ENCODE assay signal across 9 cellular contexts in the genomic region with DNA sequence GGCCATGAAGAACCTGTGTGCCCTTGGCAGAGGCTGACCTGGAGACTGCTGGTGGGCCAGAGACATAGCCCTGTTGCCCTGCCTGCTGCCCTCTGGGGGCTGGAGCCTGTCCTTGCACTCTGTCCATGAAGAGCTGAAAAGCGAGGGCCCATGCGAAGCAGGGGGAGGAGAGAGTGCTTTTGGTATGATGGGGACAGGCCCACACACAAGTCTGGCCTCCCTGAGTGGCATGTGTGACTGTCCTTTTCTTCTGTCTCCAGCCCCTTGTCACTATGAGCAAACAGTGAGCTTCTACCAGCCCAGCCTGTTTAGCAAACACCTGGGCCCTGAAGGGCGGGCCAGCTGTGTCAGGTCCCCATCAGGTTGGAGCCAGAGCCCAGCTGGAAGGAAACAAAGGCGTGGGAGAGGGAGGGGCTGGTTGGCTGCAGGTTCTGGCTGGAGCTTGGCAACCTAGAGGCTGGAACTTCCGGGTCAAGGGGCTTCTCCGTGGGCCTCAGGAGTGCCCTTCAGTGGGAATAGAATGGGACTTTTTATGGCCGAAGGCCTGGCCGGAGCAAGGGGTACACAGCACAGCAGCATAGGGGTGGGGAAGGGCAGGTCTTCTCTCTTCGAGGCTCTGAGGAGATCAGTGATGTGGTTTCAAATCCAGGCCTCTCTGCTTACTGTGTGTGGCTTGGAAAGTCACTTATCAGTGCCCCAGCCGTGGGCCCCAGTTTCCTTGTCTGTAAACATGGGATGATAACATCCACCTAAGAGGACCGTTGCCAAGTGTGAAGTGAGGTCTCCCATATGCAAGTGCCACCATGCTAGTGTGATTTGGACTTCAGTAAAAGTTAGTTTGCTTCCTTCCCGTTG. TPM values are rescaled to one million over a fixed set of nuclear protein-coding genes. Genes with fewer than 3 reads are reported as not detected.
A peak's percentile ranks its signal among the peaks of the same experiment; 100 is the strongest.
DNase-seq lines count a peak whose midpoint lies in the region; ATAC-seq, FAIRE-seq and TF ChIP-seq lines count a peak whose summit lies in the region.
"Had no signal": no experiment of that assay in that cellular context is flagged by ENCODE, and none has a peak within 500 bp of the region (broad histone marks: within the 10 kb centered on the region; RNA-seq: fewer than 3 reads in every experiment).

No MANE protein-coding gene starts in this region.

- CTCF ChIA-PET in GM10248 (lab: Yijun Ruan, JAX) = interaction anchor here (0.5 to 8.9 kb wide), 15 partner anchors 10 to 463 kb away, joined by 3 to 149 read pairs (median 3); partner anchors contain the start of gene QSOX1
- CTCF ChIA-PET in OCI-LY7 (lab: Charles Lee; ENCODE audit: unreplicated experiment) = interaction anchor here (0.6 to 1.4 kb wide), 6 partner anchors 11 to 303 kb away, joined by 3 to 5 read pairs (median 3); no protein-coding TSS in a partner anchor
- CTCF ChIA-PET in GM12878 (lab: Yijun Ruan, JAX) = interaction anchor here (0.7 to 4.6 kb wide), 15 partner anchors 8 to 463 kb away, joined by 3 to 37 read pairs (median 3); no protein-coding TSS in a partner anchor
- CTCF ChIA-PET in HepG2 (lab: Yijun Ruan, JAX; ENCODE audit: low intra/inter-chr PET ratio, low total read pairs) = interaction anchor here (0.7 to 1.0 kb wide), 2 partner anchors 11 to 463 kb away, joined by 3 read pairs; no protein-coding TSS in a partner anchor

- intact Hi-C loops in OCI-LY7 (cut with micrococcal nuclease; ENCODE audit: unreplicated experiment) = loop anchor here (2.0 kb wide), 1 partner anchor 302 kb away; no protein-coding TSS in a partner anchor
- intact Hi-C loops in GM12878 (cut with micrococcal nuclease; ENCODE audit: unreplicated experiment) = loop anchor here (1.0 kb wide), 1 partner anchor 302 kb away; no protein-coding TSS in a partner anchor
- intact Hi-C loops in HepG2 (cut with micrococcal nuclease; ENCODE audit: unreplicated experiment) = loop anchor here (5.0 kb wide), 2 partner anchors 52 to 287 kb away; partner anchors contain the start of gene TOR1AIP1

- in situ Hi-C loops in ACHN (cut with HindIII; ENCODE audit: low pct_ligation_motif_present, low pct_unique_long_range_greater_than_20kb, low sequenced_read_pairs) = no loop called here
- in situ Hi-C loops in GM12878 (cut with MboI) = no loop called here
- in situ Hi-C loops in HepG2 (cut with HindIII; ENCODE audit: extremely low pct_ligation_motif_present, low pct_unique_long_range_greater_than_20kb) = loop anchor here (10.0 kb wide), 1 partner anchor 294 kb away; the partner anchor contains the start of gene TOR1AIP2

- H3K36me3 ChIP-seq in OCI-LY7 (ENCODE audit: insufficient read depth, low read length) (no peaks in the 10 kb centered on the region), GM12878 (ENCODE audit: control insufficient read depth in 2 of 2, insufficient read depth in 2 of 2, low read length in 1 of 2) (peaks cover 0 to 8% of the 10 kb centered on the region in 2 experiments; a peak in 2 of 4 replicates), HepG2 (replicated peaks in 1 of 2; ENCODE audit: control insufficient read depth in 1 of 2, insufficient read depth in 2 of 2, low read length in 2 of 2) (no peaks in the 10 kb centered on the region)

- no peak overlapping the region for H3K9ac ChIP-seq in GM12878 (ENCODE audit: control insufficient read depth, insufficient read depth, low read length)
- no peak overlapping the region for H3K9ac ChIP-seq in HepG2 (ENCODE audit: insufficient read depth, low read depth, low read length)

- RAD21 ChIA-PET in GM12878 (lab: Charles Lee; ENCODE audit: unreplicated experiment) = interaction anchor here (0.7 to 1.5 kb wide), 5 partner anchors 11 to 463 kb away, joined by 3 to 5 read pairs (median 3); partner anchors contain the start of gene TOR1AIP1

- H3K4me2 ChIP-seq in OCI-LY7 (ENCODE audit: low read length) (no peak overlapping the region), GM12878 (ENCODE audit: control insufficient read depth, insufficient read depth) (no peak overlapping the region), HepG2 (ENCODE audit: low read depth, low read length) (peak overlapping the region; percentile 14)

- 78% methylated on average over 12 of the region's 12 CpGs for WGBS in GM12878 (ENCODE audit: insufficient coverage, insufficient replicate concordance, low lambda C conversion rate, missing lambda C conversion rate)
- WGBS in HepG2 (ENCODE audit: low lambda C conversion rate) = 48% methylated on average over 9 of the region's 12 CpGs

- POLR2A ChIA-PET in GM10248 (lab: Yijun Ruan, JAX) (no interaction called here), OCI-LY7 (lab: Charles Lee) (interaction anchor here (1.0 kb wide), 1 partner anchor 41 kb away, joined by 3 read pairs; no protein-coding TSS in a partner anchor), GM12878 (lab: Charles Lee) (no interaction called here), HepG2 (lab: Yijun Ruan, JAX) (interaction anchor here (1.4 to 1.7 kb wide), 3 partner anchors 11 to 14 kb away, joined by 4 to 6 read pairs (median 6); partner anchors contain the start of gene QSOX1)

- TF ChIP-seq EP300 in GM12878 (IDR thresholded peaks at IDR 0.05; ENCODE audit: borderline replicate concordance in 1 of 2, control insufficient read depth in 1 of 2, low read depth in 2 of 2, low read length in 2 of 2) (no peak), HepG2 (IDR thresholded peaks at IDR 0.05; ENCODE audit: low read depth in 2 of 2, low read length in 2 of 2) (no peak), HepG2 (CRISPR knock-in tag; IDR thresholded peaks at IDR 0.05; ENCODE audit: borderline replicate concordance) (no peak)

- TF ChIP-seq CTCF in GM10248 (IDR thresholded peaks at IDR 0.05; ENCODE audit: control extremely low read depth, extremely low read depth, low read depth, missing control alignments) (peak; percentile 64), OCI-LY7 (conservative IDR thresholded peaks at IDR 0.05; ENCODE audit: low read length) (peak; percentile 77), GM12878 (IDR thresholded peaks at IDR 0.05 in 2 of 3, conservative IDR thresholded peaks at IDR 0.05 in 1 of 3; ENCODE audit: control insufficient read depth in 2 of 3, extremely low read depth in 1 of 3, insufficient read depth in 1 of 3, low read depth in 3 of 3, low read length in 3 of 3) (peak; percentile 56 to 70 (median 58)), HepG2 (CRISPR knock-in tag; IDR thresholded peaks at IDR 0.05) (peak; percentile 83)

- H3K9me3 ChIP-seq in OCI-LY7 (ENCODE audit: low read length) (no peaks in the 10 kb centered on the region), GM12878 (replicated peaks; ENCODE audit: control insufficient read depth, insufficient read depth, low read length) (no peaks in the 10 kb centered on the region), HepG2 (ENCODE audit: low read length) (no peaks in the 10 kb centered on the region)

- no TSS peak for BruUV-seq in OCI-LY7 (replicated peaks; lab: Mats Ljungman, UMichigan)
- BruUV-seq in GM12878 (replicated peaks; lab: Mats Ljungman, UMichigan) = no TSS peak
- BruUV-seq in HepG2 (replicated peaks; lab: Mats Ljungman, UMichigan) = no TSS peak

- no peaks in the 10 kb centered on the region for H3K9me2 ChIP-seq in OCI-LY7 (ENCODE audit: insufficient read depth, low read length)

- H2AFZ ChIP-seq in OCI-LY7 (ENCODE audit: low read length) (no peak overlapping the region), GM12878 (ENCODE audit: control insufficient read depth, low read depth, low read length) (no peak overlapping the region), HepG2 (ENCODE audit: low read length) (no peak overlapping the region)

- H3K27me3 ChIP-seq in GM12878 (replicated peaks in 1 of 2; ENCODE audit: control insufficient read depth in 2 of 2, insufficient read depth in 2 of 2, low read length in 1 of 2) (no peaks in the 10 kb centered on the region), HepG2 (ENCODE audit: control insufficient read depth in 1 of 2, insufficient read depth in 2 of 2, low read length in 2 of 2) (no peaks in the 10 kb centered on the region)

- TF ChIP-seq RAD21 in GM12878 (IDR thresholded peaks at IDR 0.05; ENCODE audit: insufficient read depth, low read depth, low read length) = peak; percentile 51
- TF ChIP-seq RAD21 in HepG2 (CRISPR knock-in tag; IDR thresholded peaks at IDR 0.05) = peak; percentile 73

- H4K20me1 ChIP-seq in OCI-LY7 (ENCODE audit: insufficient read depth, low read length) (no peaks in the 10 kb centered on the region), GM12878 (ENCODE audit: control insufficient read depth, insufficient read depth) (no peaks in the 10 kb centered on the region), HepG2 (ENCODE audit: insufficient read depth, low read length) (no peaks in the 10 kb centered on the region; the same call in 1 of the 2 replicates)

- DNase-seq in ACHN (peak; percentile 81), GM10248 (ENCODE audit: extremely low spot score) (peak; percentile 70), OCI-LY7 (ENCODE audit: low spot score) (peak; percentile 53), GM12878 (ENCODE audit: low read depth, low spot score) (no peak), HepG2 (ENCODE audit: low spot score) (peak; percentile 43), urothelium cell line (ENCODE audit: low spot score) (peak; percentile 64)

- H3K4me1 ChIP-seq in OCI-LY7 (ENCODE audit: insufficient read depth, low read length, poor library complexity, severe bottlenecking) = no peaks in the 10 kb centered on the region
- H3K4me1 ChIP-seq in GM12878 (ENCODE audit: control insufficient read depth, insufficient read depth, low read length) = no peaks in the 10 kb centered on the region
- peaks cover 40% of the 10 kb centered on the region for H3K4me1 ChIP-seq in HepG2 (ENCODE audit: insufficient read depth, low read length)

- H3K4me3 ChIP-seq in OCI-LY7 (ENCODE audit: low read depth, low read length, poor library complexity, severe bottlenecking) = no peak overlapping the region
- no peak overlapping the region for H3K4me3 ChIP-seq in GM12878
- H3K4me3 ChIP-seq in HepG2 (replicated peaks in 1 of 3; ENCODE audit: insufficient read depth in 1 of 3, low read depth in 2 of 3, low read length in 3 of 3) = no peak overlapping the region

- peak; percentile 65 for FAIRE-seq in GM12878 (lab: Jason Lieb, UNC)
- peak; percentile 30 for FAIRE-seq in HepG2 (lab: Jason Lieb, UNC)
- no peak for FAIRE-seq in urothelium cell line (lab: Jason Lieb, UNC)

- H3K27ac ChIP-seq in OCI-LY7 (ENCODE audit: low read depth, low read length, poor library complexity, severe bottlenecking) (no peak overlapping the region), GM12878 (ENCODE audit: control insufficient read depth, insufficient read depth) (no peak overlapping the region), HepG2 (ENCODE audit: extremely low read length, insufficient read depth, low read length) (no peak overlapping the region)
- H3K27ac ChIP-seq: HL-60 had no signal

- H3K79me2 ChIP-seq in OCI-LY7 (ENCODE audit: insufficient read depth, low read depth, low read length) = no peaks in the 10 kb centered on the region
- no peaks in the 10 kb centered on the region for H3K79me2 ChIP-seq in GM12878 (ENCODE audit: control insufficient read depth, insufficient read depth, low read length)
- H3K79me2 ChIP-seq in HepG2 (ENCODE audit: insufficient read depth, low read length) = no peaks in the 10 kb centered on the region

- no peak for TF ChIP-seq POLR2A in GM12878 (IDR thresholded peaks at IDR 0.05; ENCODE audit: low read depth, low read length)
- no peak for TF ChIP-seq POLR2A in HepG2 (IDR thresholded peaks at IDR 0.05; ENCODE audit: insufficient read depth in 1 of 2, low read depth in 2 of 2, low read length in 2 of 2)

- SMC1A ChIA-PET in GM12878 (lab: Charles Lee; ENCODE audit: uncharacterized antibody, unreplicated experiment) = interaction anchor here (0.6 to 1.9 kb wide), 10 partner anchors 8 to 302 kb away, joined by 3 to 7 read pairs (median 3); partner anchors contain the start of gene QSOX1

- ATAC-seq in HG02973 (IDR thresholded peaks at IDR 0.05; ENCODE audit: unreplicated experiment) = peak; percentile 85
- ATAC-seq in GM12878 = peak; percentile 96
- peak; percentile 94 for ATAC-seq in HepG2
- no peak for ATAC-seq in GM18907 (IDR thresholded peaks at IDR 0.05; ENCODE audit: unreplicated experiment)

RNA-seq across cellular contexts. Expression of gene QSOX1, which starts 14.3 kb away (rescaled TPM):
- total RNA-seq in OCI-LY7 (2014; rRNA removed; shearing (Covaris generic)) = 8.4 and 9.8 TPM in 2 replicates
- total RNA-seq in OCI-LY7 (2022) = 19.5 and 23.6 TPM in 2 replicates
- 46.4 and 46.6 TPM in 2 replicates for total RNA-seq in GM12878 (2013; cell fraction: nucleolus; rRNA removed)
- 12.6 and 17.2 TPM in 2 replicates for total RNA-seq in GM12878 (2014; rRNA removed)
- 5.5 and 7.2 TPM in 2 replicates for total RNA-seq in GM12878 (2014; rRNA removed; fragmentation: Illumina TruSeq; extraction: Trizol)
- total RNA-seq in GM12878 (2021) = 31.3 and 32.0 TPM in 2 replicates
- 7.4 TPM for polyA plus RNA-seq in GM12878 (2011; ENCODE audit: low read depth)
- polyA plus RNA-seq in GM12878 (2011; rRNA removed) = 17.8 and 25.1 TPM in 2 replicates
- 31.7 and 38.8 TPM in 2 replicates for polyA plus RNA-seq in GM12878 (2011; cell fraction: cytosol; rRNA removed)
- 56.5 and 61.2 TPM in 2 replicates for polyA plus RNA-seq in GM12878 (2011; cell fraction: nucleus; rRNA removed)
- 14.6 and 16.4 TPM in 2 replicates for polyA plus RNA-seq in GM12878 (2012)
- polyA plus RNA-seq in GM12878 (2014; fragmentation: Illumina TruSeq; extraction: Trizol) = 3.6 and 10.0 TPM in 2 replicates
- polyA plus RNA-seq in GM12878 (2014; fragmentation: Nextera tagmentation; extraction: Ambion mirVana) = 1 to 10 TPM; 1.8 to 6.1 TPM
- 12.5 and 14.8 TPM in 2 replicates for polyA plus RNA-seq in GM12878 (2014; rRNA removed)
- 10 to 100 TPM; 10.4 to 12.0 TPM for polyA plus RNA-seq in GM12878 (2016; fragmentation: Nextera tagmentation; extraction: Ambion mirVana)
- polyA minus RNA-seq in GM12878 (2011; rRNA and poly(A)+ RNA removed) = 13.1 and 24.4 TPM in 2 replicates
- 10.0 and 11.4 TPM in 2 replicates for polyA minus RNA-seq in GM12878 (2011; cell fraction: cytosol; rRNA and poly(A)+ RNA removed)
- polyA minus RNA-seq in GM12878 (2011; cell fraction: nucleus; rRNA and poly(A)+ RNA removed) = 11.0 and 14.4 TPM in 2 replicates
- total RNA-seq in HepG2 (2016; rRNA removed; fragmentation: Illumina TruSeq; extraction: Trizol) = 2.6 and 6.8 TPM in 2 replicates
- 0.18 and 0.20 TPM in 2 replicates for total RNA-seq in HepG2 (2016; cell fraction: cytosol; rRNA removed; fragmentation: Illumina TruSeq; extraction: Trizol; ENCODE audit: low read depth)
- total RNA-seq in HepG2 (2016; cell fraction: insoluble cytoplasmic fraction; rRNA removed; fragmentation: Illumina TruSeq; extraction: Trizol) = 2.0 and 6.7 TPM in 2 replicates
- total RNA-seq in HepG2 (2016; cell fraction: membrane; rRNA removed; fragmentation: Illumina TruSeq; extraction: Trizol) = 1.3 and 1.4 TPM in 2 replicates
- total RNA-seq in HepG2 (2016; cell fraction: nucleus; rRNA removed; fragmentation: Illumina TruSeq; extraction: Trizol) = 7.0 and 10.0 TPM in 2 replicates
- 40.2 and 70.2 TPM in 2 replicates for polyA plus RNA-seq in HepG2 (2011; rRNA removed)
- polyA plus RNA-seq in HepG2 (2011; cell fraction: cytosol; rRNA removed) = 44.6 and 54.0 TPM in 2 replicates
- 71.3 and 95.1 TPM in 2 replicates for polyA plus RNA-seq in HepG2 (2011; cell fraction: nucleus; rRNA removed)
- 58.7 and 90.3 TPM in 2 replicates for polyA plus RNA-seq in HepG2 (2012)
- 0.42 and 0.75 TPM in 2 replicates for polyA plus RNA-seq in HepG2 (2016; cell fraction: cytosol; fragmentation: Illumina TruSeq; extraction: Trizol; ENCODE audit: low read depth)
- 2.1 and 3.2 TPM in 2 replicates for polyA plus RNA-seq in HepG2 (2016; cell fraction: insoluble cytoplasmic fraction; fragmentation: Illumina TruSeq; extraction: Trizol; ENCODE audit: low read depth)
- 0.87 and 1.2 TPM in 2 replicates for polyA plus RNA-seq in HepG2 (2016; cell fraction: membrane; fragmentation: Illumina TruSeq; extraction: Trizol; ENCODE audit: low read depth)
- 16.2 and 17.3 TPM in 2 replicates for polyA plus RNA-seq in HepG2 (2016; cell fraction: nucleus; fragmentation: Illumina TruSeq; extraction: Trizol; ENCODE audit: insufficient read depth, low read depth)
- 13.5 and 31.5 TPM in 2 replicates for polyA minus RNA-seq in HepG2 (2011; rRNA and poly(A)+ RNA removed; ENCODE audit: low replicate concordance)
- polyA minus RNA-seq in HepG2 (2011; cell fraction: cytosol; rRNA and poly(A)+ RNA removed) = 14.6 and 31.0 TPM in 2 replicates
- polyA minus RNA-seq in HepG2 (2011; cell fraction: nucleus; rRNA and poly(A)+ RNA removed) = 11.6 and 13.1 TPM in 2 replicates

Comparison
In these comparisons a context has a peak if more than half of its experiments do, and no peak if none do; other contexts are left out.
1. POLR2A ChIA-PET loops: an anchor here in OCI-LY7 (1.0 kb wide) and HepG2 (1.4 to 1.7 kb wide); none called in GM10248 and GM12878.